ENCODE assay signal across 18 cellular contexts in genomic region chrX:138871739-138872138, GRCh38.
"Had no signal": no experiment of that assay in that cellular context is flagged by ENCODE, and none has a peak within 500 bp of the region (broad histone marks: within the 10 kb centered on the region; RNA-seq: fewer than 3 reads in every experiment).

No MANE protein-coding gene starts in this region.

- H3K36me3 Mint-ChIP-seq: mesothelial cell of epicardium had no signal

- H3K4me1 ChIP-seq: colonic mucosa, esophagus muscularis mucosa, foreskin keratinocyte, gastroesophageal sphincter, heart left ventricle, left lung, lower lobe of right lung had no signal

- DNase-seq: cerebellar nuclear complex; colonic mucosa; cortex of kidney; dermis blood vessel endothelial cell; effector CD8-positive, alpha-beta T cell; effector memory CD8-positive, alpha-beta T cell; foreskin keratinocyte; heart left ventricle; hippocampal formation; left cardiac atrium; left lung; left ventricle myocardium superior; lower lobe of right lung; mesenchymal stem cell; mucosa of descending colon had no signal

- H3K27ac Mint-ChIP-seq: effector memory CD8-positive, alpha-beta T cell; mesothelial cell of epicardium had no signal

- H3K4me3 Mint-ChIP-seq: effector memory CD8-positive, alpha-beta T cell; mesothelial cell of epicardium had no signal

- ATAC-seq: effector memory CD8-positive, alpha-beta T cell; foreskin keratinocyte; gastroesophageal sphincter; left cardiac atrium; left lung; left ventricle myocardium superior; lower lobe of right lung; mucosa of descending colon had no signal

- H3K27ac ChIP-seq: colonic mucosa, esophagus muscularis mucosa, foreskin keratinocyte, gastroesophageal sphincter, heart left ventricle, left lung, lower lobe of right lung had no signal

- H3K27me3 Mint-ChIP-seq: effector memory CD8-positive, alpha-beta T cell had no signal

- H3K36me3 ChIP-seq: colonic mucosa, esophagus muscularis mucosa, gastroesophageal sphincter, heart left ventricle, left lung, lower lobe of right lung had no signal

- H3K9me3 ChIP-seq: colonic mucosa, esophagus muscularis mucosa, gastroesophageal sphincter, left lung, lower lobe of right lung, mucosa of descending colon had no signal

- H3K4me3 ChIP-seq: colonic mucosa, esophagus muscularis mucosa, gastroesophageal sphincter, heart left ventricle, left lung, lower lobe of right lung, mucosa of descending colon had no signal

- H3K27me3 ChIP-seq: colonic mucosa, esophagus muscularis mucosa, foreskin keratinocyte, gastroesophageal sphincter, heart left ventricle, left lung had no signal

- H3K9me3 Mint-ChIP-seq: mesothelial cell of epicardium had no signal

- H3K4me1 Mint-ChIP-seq: mesothelial cell of epicardium had no signal
